In genomic region chr16:53844796-53845195, GRCh38 we compare ENCODE assay signal across 17 cellular contexts.
A peak's percentile ranks its signal among the peaks of the same experiment; 100 is the strongest.
DNase-seq lines count a peak whose midpoint lies in the region; ATAC-seq and TF ChIP-seq lines count a peak whose summit lies in the region.
"Had no signal": no experiment of that assay in that cellular context is flagged by ENCODE, and none has a peak within 500 bp of the region (broad histone marks: within the 10 kb centered on the region; RNA-seq: fewer than 3 reads in every experiment).

No MANE protein-coding gene starts in this region.

- H3K4me3 Mint-ChIP-seq in activated T-helper 2 cell treated with anti-CD3 and anti-CD28 coated beads, Interferon-gamma antibody, Interleukin-2, Interleukin-4, amounts not matched to agents 10 μg/mL and 5 μg/mL and 100 μg/mL, durations not matched to agents 14 hours and 24 hours and 36 hours (ENCODE audit: low read depth), result no peak overlapping the region
- H3K4me3 Mint-ChIP-seq: CD8-positive, alpha-beta memory T cell; GM23338 had no signal

- H3K27ac Mint-ChIP-seq in activated T-helper 2 cell treated with anti-CD3 and anti-CD28 coated beads, Interferon-gamma antibody, Interleukin-2, Interleukin-4, amounts not matched to agents 10 μg/mL and 5 μg/mL and 100 μg/mL, durations not matched to agents 14 hours and 24 hours and 36 hours, result peak overlapping the region; percentile 31
- H3K27ac Mint-ChIP-seq: GM23338 had no signal

- H3K27me3 Mint-ChIP-seq in activated T-helper 2 cell treated with anti-CD3 and anti-CD28 coated beads, Interferon-gamma antibody, Interleukin-2, Interleukin-4, amounts not matched to agents 10 μg/mL and 5 μg/mL and 100 μg/mL, durations not matched to agents 14 hours and 24 hours and 36 hours (ENCODE audit: low read depth), result no peaks in the 10 kb centered on the region
- H3K27me3 Mint-ChIP-seq: CD8-positive, alpha-beta memory T cell had no signal

- no peak for DNase-seq in activated T-helper 2 cell treated with anti-CD3 and anti-CD28 coated beads, Interferon-gamma antibody, Interleukin-2, Interleukin-4, amounts not matched to agents 10 μg/mL and 5 μg/mL and 100 μg/mL, durations not matched to agents 14 hours and 24 hours and 36 hours (ENCODE audit: low spot score)
- DNase-seq in medulla oblongata (ENCODE audit: extremely low spot score) (peak; percentile 84), superior temporal gyrus (ENCODE audit: extremely low spot score) (peak; percentile 80), uterus (no peak), NCI-H2107 (lab: John Stamatoyannopoulos, UW) (no peak)
- DNase-seq: BE2C; CD8-positive, alpha-beta memory T cell; KBM-7; MM.1S; NCI-H1105; NCI-H1694 treated with DMSO at 0.1 percent for 48 hours; NCI-H446 treated with DMSO at 0.1 percent for 48 hours; NCI-H774 had no signal

- H3K4me1 ChIP-seq in uterus, result no peaks in the 10 kb centered on the region
- H3K4me1 ChIP-seq: BE2C had no signal

- H3K4me3 ChIP-seq in uterus, result no peak overlapping the region
- H3K4me3 ChIP-seq: GM23338 had no signal

- no peaks in the 10 kb centered on the region for H3K9me3 Mint-ChIP-seq in activated T-helper 2 cell treated with anti-CD3 and anti-CD28 coated beads, Interferon-gamma antibody, Interleukin-2, Interleukin-4, amounts not matched to agents 10 μg/mL and 5 μg/mL and 100 μg/mL, durations not matched to agents 14 hours and 24 hours and 36 hours
- H3K9me3 Mint-ChIP-seq: CD8-positive, alpha-beta memory T cell; GM23338 had no signal

- no peaks in the 10 kb centered on the region for H3K9me3 ChIP-seq in KOPT-K1 (ENCODE audit: insufficient read depth, low read length, poor library complexity, severe bottlenecking)
- no peaks in the 10 kb centered on the region for H3K9me3 ChIP-seq in uterus
- H3K9me3 ChIP-seq: BE2C had no signal

- peaks cover 20% of the 10 kb centered on the region for H3K36me3 Mint-ChIP-seq in activated T-helper 2 cell treated with anti-CD3 and anti-CD28 coated beads, Interferon-gamma antibody, Interleukin-2, Interleukin-4, amounts not matched to agents 10 μg/mL and 5 μg/mL and 100 μg/mL, durations not matched to agents 14 hours and 24 hours and 36 hours (ENCODE audit: low read depth)

- peaks cover 21% of the 10 kb centered on the region for H3K4me1 Mint-ChIP-seq in activated T-helper 2 cell treated with anti-CD3 and anti-CD28 coated beads, Interferon-gamma antibody, Interleukin-2, Interleukin-4, amounts not matched to agents 10 μg/mL and 5 μg/mL and 100 μg/mL, durations not matched to agents 14 hours and 24 hours and 36 hours (ENCODE audit: low read depth)

- no peak for ATAC-seq in HG02678 (IDR thresholded peaks at IDR 0.05; ENCODE audit: unreplicated experiment)
- ATAC-seq: GM23338, Right ventricle myocardium inferior had no signal

- no peak for TF ChIP-seq POLR2A in uterus (IDR thresholded peaks at IDR 0.05)

- no peak for TF ChIP-seq CTCF in uterus (IDR thresholded peaks at IDR 0.05)

- no peaks in the 10 kb centered on the region for H3K27me3 ChIP-seq in uterus
- H3K27me3 ChIP-seq: BE2C had no signal

- H3K36me3 ChIP-seq in KOPT-K1 (ENCODE audit: insufficient read depth, low read length) (no peaks in the 10 kb centered on the region; the same call in 1 of the 2 replicates), uterus (no peaks in the 10 kb centered on the region)

- peak overlapping the region; percentile 64 for H3K27ac ChIP-seq in KOPT-K1 (ENCODE audit: low read depth, low read length, poor library complexity, severe bottlenecking)
- no peak overlapping the region for H3K27ac ChIP-seq in uterus

- intact Hi-C loops in activated T-helper 2 cell treated with anti-CD3 and anti-CD28 coated beads, Interferon-gamma antibody, Interleukin-2, Interleukin-4, amounts not matched to agents 10 μg/mL and 5 μg/mL and 100 μg/mL, durations not matched to agents 14 hours and 24 hours and 36 hours (cut with micrococcal nuclease), result no loop called here
- intact Hi-C loops in uterus (cut with DNase I; ENCODE audit: low total_unique reads), result no loop called here

Comparison
In these comparisons a context has a peak if more than half of its experiments do, and no peak if none do; other contexts are left out.
1. DNase-seq: peak in medulla oblongata (single experiment) and superior temporal gyrus (single experiment); none in activated T-helper 2 cell treated with anti-CD3 and anti-CD28 coated beads, Interferon-gamma antibody, Interleukin-2, Interleukin-4, amounts not matched to agents 10 μg/mL and 5 μg/mL and 100 μg/mL, durations not matched to agents 14 hours and 24 hours and 36 hours (single experiment), uterus (0 of 2) and NCI-H2107 (single experiment).